Comparison of ENCODE assay signal across 36 cellular contexts in genomic region chrX:31007347-31007746, GRCh38.
"Had no signal": no experiment of that assay in that cellular context is flagged by ENCODE, and none has a peak within 500 bp of the region (broad histone marks: within the 10 kb centered on the region; RNA-seq: fewer than 3 reads in every experiment).

No MANE protein-coding gene starts in this region.

- H3K27ac Mint-ChIP-seq: activated B cell treated with CpG ODN at 0.5 μM for 24 hours; activated CD4-positive, alpha-beta memory T cell treated with anti-CD3 and anti-CD28 coated beads for 36 hours; activated CD4-positive, alpha-beta T cell treated with anti-CD3 and anti-CD28 coated beads, Interleukin-2, amount 10 ng/mL, durations not matched to agents 24 days and 14 days; activated CD8-positive, alpha-beta T cell treated with anti-CD3 and anti-CD28 coated beads for 36 hours; activated naive CD4-positive, alpha-beta T cell treated with anti-CD3 and anti-CD28 coated beads for 36 hours; activated naive CD4-positive, alpha-beta T cell treated with anti-CD3 and anti-CD28 coated beads, Interleukin-2, amount 50 U/mL, for 72 hours; activated naive CD8-positive, alpha-beta T cell treated with anti-CD3 and anti-CD28 coated beads for 36 hours; activated T-cell treated with anti-CD3 and anti-CD28 coated beads, Interleukin-2, amount 50 U/mL, for 72 hours; activated T-helper 1 cell treated with anti-CD3 and anti-CD28 coated beads, Interleukin-12 subunit alpha, Interleukin-12 subunit beta, Interleukin-2, Interleukin-4 antibody, amounts not matched to agents 30 ng/mL and 10 ng/mL and 1 ng/mL, durations not matched to agents 14 hours and 24 hours and 36 hours; activated T-helper 17 cell treated with anti-CD3 and anti-CD28 coated beads, Interleukin-2, amount 50 U/mL, for 72 hours; T-helper 1 cell treated with Interleukin-12 subunit alpha and Interleukin-12 subunit beta and Interleukin-4 antibody, amounts not matched to agents 30 μg/mL and 1 μg/mL, for 36 hours; T-helper 2 cell treated with Interferon-gamma antibody and Interleukin-4, amounts not matched to agents 5 μg/mL and 100 μg/mL, for 36 hours had no signal

- H3K4me3 Mint-ChIP-seq: activated B cell treated with CpG ODN at 0.5 μM for 24 hours; activated CD4-positive, alpha-beta memory T cell treated with anti-CD3 and anti-CD28 coated beads for 36 hours; activated CD4-positive, alpha-beta T cell treated with anti-CD3 and anti-CD28 coated beads, Interleukin-2, amount 10 ng/mL, durations not matched to agents 24 days and 14 days; activated CD8-positive, alpha-beta T cell treated with anti-CD3 and anti-CD28 coated beads for 36 hours; activated naive CD4-positive, alpha-beta T cell treated with anti-CD3 and anti-CD28 coated beads for 36 hours; activated naive CD8-positive, alpha-beta T cell treated with anti-CD3 and anti-CD28 coated beads for 36 hours; activated T-cell treated with anti-CD3 and anti-CD28 coated beads, Interleukin-2, amount 50 U/mL, for 4 hours; activated T-cell treated with anti-CD3 and anti-CD28 coated beads, Interleukin-2, amount 50 U/mL, for 72 hours; activated T-helper 1 cell treated with anti-CD3 and anti-CD28 coated beads, Interleukin-12 subunit alpha, Interleukin-12 subunit beta, Interleukin-2, Interleukin-4 antibody, amounts not matched to agents 30 ng/mL and 10 ng/mL and 1 ng/mL, durations not matched to agents 14 hours and 24 hours and 36 hours; activated T-helper 17 cell treated with anti-CD3 and anti-CD28 coated beads, Interleukin-2, amount 50 U/mL, for 72 hours; brain; central memory CD8-positive, alpha-beta T cell; T-helper 1 cell treated with Interleukin-12 subunit alpha and Interleukin-12 subunit beta and Interleukin-4 antibody, amounts not matched to agents 30 μg/mL and 1 μg/mL, for 36 hours; T-helper 2 cell treated with Interferon-gamma antibody and Interleukin-4, amounts not matched to agents 5 μg/mL and 100 μg/mL, for 36 hours had no signal

- H3K27me3 Mint-ChIP-seq: activated CD4-positive, alpha-beta T cell treated with anti-CD3 and anti-CD28 coated beads, Interleukin-2, amount 10 ng/mL, durations not matched to agents 24 days and 14 days; activated CD8-positive, alpha-beta T cell treated with anti-CD3 and anti-CD28 coated beads for 36 hours; activated naive CD8-positive, alpha-beta T cell treated with anti-CD3 and anti-CD28 coated beads for 36 hours; activated T-helper 17 cell treated with anti-CD3 and anti-CD28 coated beads, Interleukin-2, amount 50 U/mL, for 72 hours; brain; central memory CD8-positive, alpha-beta T cell had no signal

- DNase-seq: activated B cell treated with CpG ODN at 0.5 μM for 24 hours; activated CD4-positive, alpha-beta memory T cell treated with anti-CD3 and anti-CD28 coated beads for 36 hours; activated CD4-positive, alpha-beta T cell treated with anti-CD3 and anti-CD28 coated beads for 4 hours; activated CD4-positive, alpha-beta T cell treated with anti-CD3 and anti-CD28 coated beads, Interleukin-2, amount 10 ng/mL, durations not matched to agents 24 days and 14 days; activated CD4-positive, alpha-beta T cell treated with anti-CD3 and anti-CD28 coated beads, Interleukin-2, amount 50 U/mL, for 1 hour; activated CD4-positive, alpha-beta T cell treated with anti-CD3 and anti-CD28 coated beads, Interleukin-2, amount 50 U/mL, for 4 hours; activated CD4-positive, CD25-positive, alpha-beta regulatory T cell treated with anti-CD3 and anti-CD28 coated beads, Interleukin-2, amount 50 U/mL, for 72 hours; activated CD8-positive, alpha-beta memory T cell treated with anti-CD3 and anti-CD28 coated beads, Interleukin-2, amount 50 U/mL, for 4 hours; activated CD8-positive, alpha-beta T cell treated with anti-CD3 and anti-CD28 coated beads for 36 hours; activated effector memory CD4-positive, alpha-beta T cell treated with anti-CD3 and anti-CD28 coated beads, Interleukin-2, amount 50 U/mL, for 16 hours; activated gamma-delta T cell treated with Interleukin-2 at 50 U/mL for 16 hours; activated naive CD4-positive, alpha-beta T cell; activated naive CD4-positive, alpha-beta T cell treated with anti-CD3 and anti-CD28 coated beads for 36 hours; activated naive CD4-positive, alpha-beta T cell treated with anti-CD3 and anti-CD28 coated beads, Interleukin-2, amount 50 U/mL, for 16 hours; activated naive CD8-positive, alpha-beta T cell treated with anti-CD3 and anti-CD28 coated beads for 36 hours; activated T-cell treated with anti-CD3 and anti-CD28 coated beads for 4 hours; activated T-cell treated with anti-CD3 and anti-CD28 coated beads, Interleukin-2, amount 50 U/mL, for 1 hour; activated T-cell treated with anti-CD3 and anti-CD28 coated beads, Interleukin-2, amount 50 U/mL, for 4 hours; activated T-cell treated with anti-CD3 and anti-CD28 coated beads, Interleukin-2, amount 50 U/mL, for 72 hours; adrenal gland; amniotic stem cell; aorta; caudate nucleus; cerebellar nuclear complex; T-helper 1 cell; T-helper 2 cell; T-helper 9 cell had no signal

- H3K9me3 Mint-ChIP-seq: activated B cell treated with CpG ODN at 0.5 μM for 24 hours; activated CD4-positive, alpha-beta memory T cell treated with anti-CD3 and anti-CD28 coated beads for 36 hours; activated CD4-positive, alpha-beta T cell treated with anti-CD3 and anti-CD28 coated beads, Interleukin-2, amount 10 ng/mL, durations not matched to agents 24 days and 14 days; activated CD8-positive, alpha-beta T cell treated with anti-CD3 and anti-CD28 coated beads for 36 hours; activated naive CD4-positive, alpha-beta T cell treated with anti-CD3 and anti-CD28 coated beads for 36 hours; activated naive CD4-positive, alpha-beta T cell treated with anti-CD3 and anti-CD28 coated beads, Interleukin-2, amount 50 U/mL, for 72 hours; activated naive CD8-positive, alpha-beta T cell treated with anti-CD3 and anti-CD28 coated beads for 36 hours; activated T-cell treated with anti-CD3 and anti-CD28 coated beads, Interleukin-2, amount 50 U/mL, for 4 hours; activated T-cell treated with anti-CD3 and anti-CD28 coated beads, Interleukin-2, amount 50 U/mL, for 72 hours; activated T-helper 1 cell treated with anti-CD3 and anti-CD28 coated beads, Interleukin-12 subunit alpha, Interleukin-12 subunit beta, Interleukin-2, Interleukin-4 antibody, amounts not matched to agents 30 ng/mL and 10 ng/mL and 1 ng/mL, durations not matched to agents 14 hours and 24 hours and 36 hours; activated T-helper 17 cell treated with anti-CD3 and anti-CD28 coated beads, Interleukin-2, amount 50 U/mL, for 72 hours; brain; central memory CD8-positive, alpha-beta T cell; T-helper 1 cell treated with Interleukin-12 subunit alpha and Interleukin-12 subunit beta and Interleukin-4 antibody, amounts not matched to agents 30 μg/mL and 1 μg/mL, for 36 hours; T-helper 2 cell treated with Interferon-gamma antibody and Interleukin-4, amounts not matched to agents 5 μg/mL and 100 μg/mL, for 36 hours had no signal

- H3K9me3 ChIP-seq: adrenal gland had no signal

- H3K27me3 ChIP-seq: cardiac muscle cell had no signal

- H3K27ac ChIP-seq: adrenal gland, cardiac muscle cell, VCaP had no signal

- ATAC-seq: activated CD8-positive, alpha-beta T cell treated with anti-CD3 and anti-CD28 coated beads for 36 hours; activated naive CD4-positive, alpha-beta T cell treated with anti-CD3 and anti-CD28 coated beads, Interleukin-2, amount 50 U/mL, for 72 hours; activated T-cell treated with anti-CD3 and anti-CD28 coated beads, Interleukin-2, amount 50 U/mL, for 4 hours; activated T-cell treated with anti-CD3 and anti-CD28 coated beads, Interleukin-2, amount 50 U/mL, for 72 hours; activated T-helper 17 cell treated with anti-CD3 and anti-CD28 coated beads, Interleukin-2, amount 50 U/mL, for 72 hours had no signal

- H3K4me3 ChIP-seq: adrenal gland, cardiac muscle cell had no signal

- H3K4me1 Mint-ChIP-seq: activated B cell treated with CpG ODN at 0.5 μM for 24 hours; activated CD4-positive, alpha-beta T cell treated with anti-CD3 and anti-CD28 coated beads, Interleukin-2, amount 10 ng/mL, durations not matched to agents 24 days and 14 days; activated naive CD8-positive, alpha-beta T cell treated with anti-CD3 and anti-CD28 coated beads for 36 hours; activated T-helper 17 cell treated with anti-CD3 and anti-CD28 coated beads, Interleukin-2, amount 50 U/mL, for 72 hours; central memory CD8-positive, alpha-beta T cell had no signal

- H3K4me1 ChIP-seq: adrenal gland had no signal

- H3K36me3 ChIP-seq: adrenal gland, cardiac muscle cell had no signal

- H3K36me3 Mint-ChIP-seq: activated CD4-positive, alpha-beta memory T cell treated with anti-CD3 and anti-CD28 coated beads for 36 hours; activated naive CD4-positive, alpha-beta T cell treated with anti-CD3 and anti-CD28 coated beads, Interleukin-2, amount 50 U/mL, for 72 hours; activated naive CD8-positive, alpha-beta T cell treated with anti-CD3 and anti-CD28 coated beads for 36 hours; brain had no signal
